Comparison of ENCODE assay signal across 1 cellular context in genomic region chr11:26621147-26621546, GRCh38.
TF ChIP-seq lines count a peak whose summit lies in the region.

No MANE protein-coding gene starts in this region.

TF ChIP-seq in GM12878, 131 proteins besides CTCF, POLR2A, EP300 and RAD21 (continued from another document):
- no peak for TF ChIP-seq EGR1 (IDR thresholded peaks at IDR 0.05; ENCODE audit: borderline replicate concordance in 1 of 2, low read depth in 2 of 2, low read length in 2 of 2)
